ENCODE assay signal across 16 cellular contexts in genomic region chr4:3111461-3111860, GRCh38. TPM values are rescaled to one million over a fixed set of nuclear protein-coding genes. Genes with fewer than 3 reads are reported as not detected.
A peak's percentile ranks its signal among the peaks of the same experiment; 100 is the strongest.
DNase-seq lines count a peak whose midpoint lies in the region; ATAC-seq, FAIRE-seq and TF ChIP-seq lines count a peak whose summit lies in the region.
"Had no signal": no experiment of that assay in that cellular context is flagged by ENCODE, and none has a peak within 500 bp of the region (broad histone marks: within the 10 kb centered on the region; RNA-seq: fewer than 3 reads in every experiment).

No MANE protein-coding gene starts in this region.

- peaks cover 47% of the 10 kb centered on the region for H3K36me3 ChIP-seq in left ventricle myocardium inferior
- H3K36me3 ChIP-seq in astrocyte (ENCODE audit: insufficient read depth, low read length), result peaks cover 29% of the 10 kb centered on the region
- H3K36me3 ChIP-seq in vagina, result peaks cover 0 to 28% of the 10 kb centered on the region in 2 donors
- H3K36me3 ChIP-seq in pancreas, result peaks cover 0 to 26% (median 11%) of the 10 kb centered on the region in 3 donors

- peaks cover 3% of the 10 kb centered on the region for H3K79me2 ChIP-seq in astrocyte (ENCODE audit: insufficient read depth, low read length)

- no peak overlapping the region for H3K27ac Mint-ChIP-seq in astrocyte (ENCODE audit: unreplicated experiment)
- H3K27ac Mint-ChIP-seq: activated T-cell treated with anti-CD3 and anti-CD28 coated beads, Interleukin-2, amount 50 U/mL, for 24 hours had no signal

- H3K9me3 ChIP-seq in left ventricle myocardium inferior (replicated peaks), result no peaks in the 10 kb centered on the region
- H3K9me3 ChIP-seq in astrocyte (ENCODE audit: insufficient read depth, low read depth, low read length), result no peaks in the 10 kb centered on the region
- H3K9me3 ChIP-seq in vagina, result no peaks in the 10 kb centered on the region
- no peaks in the 10 kb centered on the region for H3K9me3 ChIP-seq in pancreas
- H3K9me3 ChIP-seq: body of pancreas had no signal

- ATAC-seq in pancreas, result no peak
- ATAC-seq: body of pancreas had no signal

- H3K27me3 Mint-ChIP-seq in astrocyte (ENCODE audit: low read depth, unreplicated experiment), result no peaks in the 10 kb centered on the region
- H3K27me3 Mint-ChIP-seq: activated T-cell treated with anti-CD3 and anti-CD28 coated beads, Interleukin-2, amount 50 U/mL, for 24 hours had no signal

- H3K36me3 Mint-ChIP-seq in astrocyte (ENCODE audit: low read depth, unreplicated experiment), result peaks cover 35% of the 10 kb centered on the region

- DNase-seq in left ventricle myocardium inferior (no peak), cardiac septum (ENCODE audit: low spot score) (no peak), astrocyte (ENCODE audit: low read depth) (peak; percentile 42), iris pigment epithelial cell (ENCODE audit: low read depth) (peak; percentile 81), vagina (ENCODE audit: extremely low spot score in 2 of 2) (no peak), pancreas (no peak), cerebellar cortex (ENCODE audit: low spot score) (no peak)
- no peak for DNase-seq in NK-92 treated with Interleukin-12 subunit alpha and Interleukin-12 subunit beta, amount 100 ng/mL, for 24 hours (lab: John Stamatoyannopoulos, UW)
- DNase-seq: activated T-cell treated with anti-CD3 and anti-CD28 coated beads, Interleukin-2, amount 50 U/mL, for 24 hours; body of pancreas; foreskin melanocyte; midbrain; NCI-H1694 treated with DMSO at 0.1 percent for 48 hours; PC-9; stimulated activated CD8-positive, alpha-beta memory T cell treated with anti-CD3 and anti-CD28 coated beads, Interleukin-4, amount 100 ng/mL, for 48 hours had no signal

- 66 to 69% methylated on average over 5 of the region's 5 CpGs for WGBS in pancreas, 2 donors

- H3K4me3 Mint-ChIP-seq in astrocyte (ENCODE audit: unreplicated experiment), result no peak overlapping the region
- H3K4me3 Mint-ChIP-seq: activated T-cell treated with anti-CD3 and anti-CD28 coated beads, Interleukin-2, amount 50 U/mL, for 24 hours had no signal

- H3K4me3 ChIP-seq in left ventricle myocardium inferior, result no peak overlapping the region
- no peak overlapping the region for H3K4me3 ChIP-seq in astrocyte (ENCODE audit: insufficient read depth, low read depth, low read length)
- H3K4me3 ChIP-seq in vagina, result no peak overlapping the region
- no peak overlapping the region for H3K4me3 ChIP-seq in pancreas
- H3K4me3 ChIP-seq: body of pancreas, PC-9 had no signal

- intact Hi-C loops in left ventricle myocardium inferior (cut with micrococcal nuclease) (no loop called here), cardiac septum (cut with DNase I) (no loop called here), vagina (cut with DNase I) (no loop called here), pancreas (cut with DNase I) (no loop called here)

- no peak overlapping the region for H3K9ac ChIP-seq in astrocyte (ENCODE audit: low read length)

- peaks cover 42% of the 10 kb centered on the region for H3K4me1 Mint-ChIP-seq in astrocyte (ENCODE audit: low read depth, unreplicated experiment)

- TF ChIP-seq CTCF in left ventricle myocardium inferior (IDR thresholded peaks at IDR 0.05; ENCODE audit: borderline replicate concordance) (no peak), astrocyte (IDR thresholded peaks at IDR 0.05; ENCODE audit: insufficient read depth, low read depth, low read length) (no peak), vagina (IDR thresholded peaks at IDR 0.05) (no peak), pancreas (IDR thresholded peaks at IDR 0.05) (no peak)

- H4K20me1 ChIP-seq in astrocyte (ENCODE audit: insufficient read depth, low read length), result peaks cover 36% of the 10 kb centered on the region

- no peaks in the 10 kb centered on the region for H3K9me3 Mint-ChIP-seq in astrocyte (ENCODE audit: unreplicated experiment)
- H3K9me3 Mint-ChIP-seq: activated T-cell treated with anti-CD3 and anti-CD28 coated beads, Interleukin-2, amount 50 U/mL, for 24 hours had no signal

- no peaks in the 10 kb centered on the region for H3K27me3 ChIP-seq in left ventricle myocardium inferior (ENCODE audit: low read depth)
- no peaks in the 10 kb centered on the region for H3K27me3 ChIP-seq in astrocyte (ENCODE audit: insufficient read depth, low read length)
- no peaks in the 10 kb centered on the region for H3K27me3 ChIP-seq in vagina
- no peaks in the 10 kb centered on the region for H3K27me3 ChIP-seq in pancreas
- H3K27me3 ChIP-seq: body of pancreas had no signal

- peak overlapping the region; percentile 49 for H3K4me2 ChIP-seq in astrocyte (ENCODE audit: low read length)
- H3K4me2 ChIP-seq: PC-9 had no signal

- H3K27ac ChIP-seq in left ventricle myocardium inferior (replicated peaks) (peak overlapping the region; percentile 73), astrocyte (ENCODE audit: low read depth, low read length) (no peak overlapping the region), vagina (peak overlapping the region; percentile 37), pancreas (no peak overlapping the region)
- H3K27ac ChIP-seq: body of pancreas, PC-9 had no signal

- no peak for TF ChIP-seq POLR2A in vagina (IDR thresholded peaks at IDR 0.05)

- H3K4me1 ChIP-seq in left ventricle myocardium inferior (peaks cover 67% of the 10 kb centered on the region), astrocyte (ENCODE audit: insufficient read depth, low read length) (peaks cover 42% of the 10 kb centered on the region), vagina (peaks cover 25% of the 10 kb centered on the region), pancreas (peaks cover 0 to 15% (median 13%) of the 10 kb centered on the region in 3 donors)

- FAIRE-seq in astrocyte (lab: Jason Lieb, UNC) (no peak), pancreas (lab: Jason Lieb, UNC) (no peak)
- FAIRE-seq: TTC549 had no signal

- H2AFZ ChIP-seq in astrocyte (ENCODE audit: low read depth, low read length), result no peak overlapping the region
- H2AFZ ChIP-seq: PC-9 had no signal

RNA-seq across cellular contexts. Expression of gene HTT, which starts 37.0 kb away (rescaled TPM):
- total RNA-seq in left ventricle myocardium inferior (20.0 TPM), cardiac septum (35.1 TPM), astrocyte (62.8 and 65.2 TPM in 2 replicates), vagina (49.8 TPM), pancreas (10 to 100 TPM; 32.5 to 55.2 (median 42.7) TPM)
- 10 to 100 TPM; 23.1 to 52.8 TPM for polyA plus RNA-seq in pancreas

RNA-seq across cellular contexts. Expression of gene HTT-AS, which starts 37.1 kb away (rescaled TPM):
- total RNA-seq in left ventricle myocardium inferior, result not detected
- not detected for total RNA-seq in cardiac septum
- not detected in 2 replicates for total RNA-seq in astrocyte
- not detected for total RNA-seq in vagina
- total RNA-seq in pancreas, result not detected
- not detected for polyA plus RNA-seq in pancreas
- total RNA-seq: body of pancreas, PC-9 had no signal

Comparison
In these comparisons a context has a peak if more than half of its experiments do, and no peak if none do; other contexts are left out.
1. DNase-seq: peak in astrocyte (single experiment) and iris pigment epithelial cell (single experiment); none in left ventricle myocardium inferior (single experiment), cardiac septum (single experiment), vagina (0 of 2), NK-92 treated with Interleukin-12 subunit alpha and Interleukin-12 subunit beta, amount 100 ng/mL, for 24 hours (single experiment), pancreas (0 of 6) and cerebellar cortex (single experiment).
2. H3K27ac ChIP-seq: peak in left ventricle myocardium inferior (single experiment) and vagina (single experiment); none in astrocyte (single experiment) and pancreas (0 of 4).